ENCODE assay signal across 11 cellular contexts in the genomic region with DNA sequence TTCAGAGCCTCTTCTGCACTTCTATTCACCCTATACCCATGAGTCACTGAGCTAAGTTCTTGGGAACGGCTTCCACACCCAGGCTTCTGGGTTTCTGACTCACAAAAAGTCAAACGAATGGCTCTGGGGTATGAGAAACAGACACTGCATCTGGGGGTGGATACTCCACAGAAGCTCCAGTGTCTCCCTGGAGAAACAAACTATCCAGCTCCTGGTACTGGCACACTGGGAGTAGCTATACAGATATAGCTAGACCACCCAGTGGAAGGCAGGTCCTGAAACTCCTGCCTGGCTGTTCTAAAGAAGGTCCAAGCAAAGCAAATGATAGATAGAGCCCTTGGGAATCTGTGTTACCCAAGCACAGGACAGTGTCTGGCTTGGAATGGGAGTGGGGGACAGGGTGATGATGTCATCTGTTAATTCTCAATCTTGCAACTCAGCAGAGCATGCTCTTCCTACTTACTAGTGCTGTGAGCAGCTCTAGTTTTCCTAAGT. TPM values are rescaled to one million over a fixed set of nuclear protein-coding genes. Genes with fewer than 3 reads are reported as not detected.
A peak's percentile ranks its signal among the peaks of the same experiment; 100 is the strongest.
DNase-seq lines count a peak whose midpoint lies in the region; FAIRE-seq and TF ChIP-seq lines count a peak whose summit lies in the region.
"Had no signal": no experiment of that assay in that cellular context is flagged by ENCODE, and none has a peak within 500 bp of the region (broad histone marks: within the 10 kb centered on the region; RNA-seq: fewer than 3 reads in every experiment).

No MANE protein-coding gene starts in this region.

- H3K79me2 ChIP-seq in astrocyte (ENCODE audit: insufficient read depth, low read length) = no peaks in the 10 kb centered on the region
- no peaks in the 10 kb centered on the region for H3K79me2 ChIP-seq in neural progenitor cell (ENCODE audit: low read depth)

- H3F3A ChIP-seq in neural progenitor cell (ENCODE audit: low read depth) = no peaks in the 10 kb centered on the region

- TF ChIP-seq POLR2A in suprapubic skin (IDR thresholded peaks at IDR 0.05) = no peak

- H3K27me3 Mint-ChIP-seq in astrocyte (ENCODE audit: low read depth, unreplicated experiment) = peaks cover 18% of the 10 kb centered on the region
- peaks cover 11% of the 10 kb centered on the region for H3K27me3 Mint-ChIP-seq in neural progenitor cell (ENCODE audit: insufficient read depth, low read depth)
- peaks cover 49% of the 10 kb centered on the region for H3K27me3 Mint-ChIP-seq in T-helper 2 cell treated with Interferon-gamma antibody and Interleukin-4, amounts not matched to agents 5 μg/mL and 100 μg/mL, for 36 hours (ENCODE audit: low read depth)

- H3K36me3 ChIP-seq in astrocyte (ENCODE audit: insufficient read depth, low read length) = no peaks in the 10 kb centered on the region
- no peaks in the 10 kb centered on the region for H3K36me3 ChIP-seq in kidney epithelial cell (ENCODE audit: control insufficient read depth, insufficient read depth, low read length)
- no peaks in the 10 kb centered on the region for H3K36me3 ChIP-seq in suprapubic skin
- no peaks in the 10 kb centered on the region for H3K36me3 ChIP-seq in neural progenitor cell

- TF ChIP-seq EP300 in suprapubic skin (IDR thresholded peaks at IDR 0.05) = no peak

- H3K27ac Mint-ChIP-seq in astrocyte (ENCODE audit: unreplicated experiment) = peak overlapping the region; percentile 97
- H3K27ac Mint-ChIP-seq in neural progenitor cell = no peak overlapping the region
- H3K27ac Mint-ChIP-seq in T-helper 2 cell treated with Interferon-gamma antibody and Interleukin-4, amounts not matched to agents 5 μg/mL and 100 μg/mL, for 36 hours = no peak overlapping the region

- peaks cover 6% of the 10 kb centered on the region for H3K27me3 ChIP-seq in astrocyte (ENCODE audit: insufficient read depth, low read length)
- peaks cover 7% of the 10 kb centered on the region for H3K27me3 ChIP-seq in kidney epithelial cell (ENCODE audit: control insufficient read depth, insufficient read depth, low read length)
- peaks cover 2% of the 10 kb centered on the region for H3K27me3 ChIP-seq in suprapubic skin
- peaks cover 48% of the 10 kb centered on the region for H3K27me3 ChIP-seq in neural progenitor cell

- WGBS in suprapubic skin = 35% methylated on average over 2 of the region's 2 CpGs

- H3K4me2 ChIP-seq in astrocyte (ENCODE audit: low read length) (peak overlapping the region; percentile 73), neural progenitor cell (no peak overlapping the region)

- H3K9ac ChIP-seq in astrocyte (ENCODE audit: low read length) (peak overlapping the region; percentile 59), neural progenitor cell (no peak overlapping the region)

- H3K4me3 Mint-ChIP-seq in astrocyte (ENCODE audit: unreplicated experiment) (peak overlapping the region; percentile 2), neural progenitor cell (no peak overlapping the region)
- no peak overlapping the region for H3K4me3 Mint-ChIP-seq in T-helper 2 cell treated with Interferon-gamma antibody and Interleukin-4, amounts not matched to agents 5 μg/mL and 100 μg/mL, for 36 hours

- H2AFZ ChIP-seq in astrocyte (ENCODE audit: low read depth, low read length) (peak overlapping the region; percentile 49), neural progenitor cell (replicated peaks) (no peak overlapping the region)

- H3K36me3 Mint-ChIP-seq in astrocyte (ENCODE audit: low read depth, unreplicated experiment) (no peaks in the 10 kb centered on the region), neural progenitor cell (no peaks in the 10 kb centered on the region)
- H3K36me3 Mint-ChIP-seq in T-helper 2 cell treated with Interferon-gamma antibody and Interleukin-4, amounts not matched to agents 5 μg/mL and 100 μg/mL, for 36 hours (ENCODE audit: low read depth) = no peaks in the 10 kb centered on the region

- H4K20me1 ChIP-seq in astrocyte (ENCODE audit: insufficient read depth, low read length) (no peaks in the 10 kb centered on the region), neural progenitor cell (ENCODE audit: low read depth) (no peaks in the 10 kb centered on the region)

- TF ChIP-seq CTCF in HFF-Myc (IDR thresholded peaks at IDR 0.05; ENCODE audit: low read depth, low read length, missing control alignments) (no peak), astrocyte (IDR thresholded peaks at IDR 0.05; ENCODE audit: insufficient read depth, low read depth, low read length) (no peak), kidney epithelial cell (IDR thresholded peaks at IDR 0.05; ENCODE audit: insufficient read depth, low read length, poor library complexity, severe bottlenecking) (no peak), suprapubic skin (IDR thresholded peaks at IDR 0.05) (no peak), neural progenitor cell (IDR thresholded peaks at IDR 0.05) (no peak)

- H3K27ac ChIP-seq in astrocyte (ENCODE audit: low read depth, low read length) (peak overlapping the region; percentile 74), suprapubic skin (peak overlapping the region; percentile 76), neural progenitor cell (no peak overlapping the region)

- FAIRE-seq in astrocyte (lab: Jason Lieb, UNC) = no peak
- FAIRE-seq: endothelial cell of umbilical vein, GM18507 had no signal

- H3K4me1 ChIP-seq in astrocyte (ENCODE audit: insufficient read depth, low read length) = peaks cover 24% of the 10 kb centered on the region
- H3K4me1 ChIP-seq in suprapubic skin = peaks cover 76% of the 10 kb centered on the region
- H3K4me1 ChIP-seq in neural progenitor cell = no peaks in the 10 kb centered on the region

- no peaks in the 10 kb centered on the region for H3K9me3 Mint-ChIP-seq in astrocyte (ENCODE audit: unreplicated experiment)
- H3K9me3 Mint-ChIP-seq in neural progenitor cell = no peaks in the 10 kb centered on the region
- no peaks in the 10 kb centered on the region for H3K9me3 Mint-ChIP-seq in T-helper 2 cell treated with Interferon-gamma antibody and Interleukin-4, amounts not matched to agents 5 μg/mL and 100 μg/mL, for 36 hours

- H3K9me3 ChIP-seq in astrocyte (ENCODE audit: insufficient read depth, low read depth, low read length) = no peaks in the 10 kb centered on the region
- no peaks in the 10 kb centered on the region for H3K9me3 ChIP-seq in suprapubic skin
- no peaks in the 10 kb centered on the region for H3K9me3 ChIP-seq in neural progenitor cell (ENCODE audit: low read depth)

- DNase-seq in HFF-Myc (ENCODE audit: extremely low read depth, low read depth) = peak; percentile 61
- peak; percentile 88 for DNase-seq in astrocyte (ENCODE audit: low read depth)
- DNase-seq in kidney epithelial cell (ENCODE audit: low read depth) = peak; percentile 80
- peak in 1 of 2 donors; percentile 43 for DNase-seq in suprapubic skin (ENCODE audit: low spot score in 2 of 2)
- no peak for DNase-seq in neural progenitor cell (ENCODE audit: low spot score)
- DNase-seq in T-helper 2 cell treated with Interferon-gamma antibody and Interleukin-4, amounts not matched to agents 5 μg/mL and 100 μg/mL, for 36 hours (ENCODE audit: low spot score) = no peak
- DNase-seq in superior temporal gyrus (ENCODE audit: extremely low spot score) = no peak
- DNase-seq: activated CD4-positive, alpha-beta T cell treated with anti-CD3 and anti-CD28 coated beads, Interleukin-2, amount 50 U/mL, for 48 hours; NCI-H510A treated with DMSO at 0.1 percent for 48 hours had no signal

- peaks cover 26% of the 10 kb centered on the region for H3K4me1 Mint-ChIP-seq in astrocyte (ENCODE audit: low read depth, unreplicated experiment)
- H3K4me1 Mint-ChIP-seq in neural progenitor cell = peaks cover 12% of the 10 kb centered on the region
- H3K4me1 Mint-ChIP-seq in T-helper 2 cell treated with Interferon-gamma antibody and Interleukin-4, amounts not matched to agents 5 μg/mL and 100 μg/mL, for 36 hours (ENCODE audit: low read depth) = peaks cover 3% of the 10 kb centered on the region

- no peak overlapping the region for H3K4me3 ChIP-seq in HFF-Myc (replicated peaks; ENCODE audit: low read depth, low read length)
- H3K4me3 ChIP-seq in astrocyte (ENCODE audit: insufficient read depth, low read depth, low read length) = peak overlapping the region; percentile 31
- H3K4me3 ChIP-seq in kidney epithelial cell (ENCODE audit: low read depth, low read length) = no peak overlapping the region
- H3K4me3 ChIP-seq in suprapubic skin = no peak overlapping the region
- no peak overlapping the region for H3K4me3 ChIP-seq in neural progenitor cell

RNA-seq across cellular contexts. Expression of a gene that starts 6.9 kb away (rescaled TPM):
- 1.2 and 2.6 TPM in 2 replicates for total RNA-seq in astrocyte
- 0.17 TPM in 1 of 2 replicates, not detected in the other for total RNA-seq in kidney epithelial cell
- total RNA-seq in suprapubic skin = 100 to 1,000 TPM in 2 of 4 donors, 10 to 100 TPM in 2; 76.4 to 109 (median 91.0) TPM
- total RNA-seq in neural progenitor cell (ENCODE audit: low replicate concordance) = not detected in 2 replicates

RNA-seq across cellular contexts. Expression of a gene that starts 20.7 kb away (rescaled TPM):
- total RNA-seq in astrocyte = 153 and 156 TPM in 2 replicates
- total RNA-seq in kidney epithelial cell = 21.2 and 36.1 TPM in 2 replicates
- 100 to 1,000 TPM in 1 of 4 donors, 10 to 100 TPM in 3; 52.0 to 149 (median 58.8) TPM for total RNA-seq in suprapubic skin
- 84.8 and 90.1 TPM in 2 replicates for total RNA-seq in neural progenitor cell (ENCODE audit: low replicate concordance)

RNA-seq across cellular contexts. Expression of a gene that starts 27.9 kb away (rescaled TPM):
- total RNA-seq in astrocyte (not detected in 2 replicates), kidney epithelial cell (not detected in 2 replicates), suprapubic skin (not detected), neural progenitor cell (ENCODE audit: low replicate concordance) (not detected in 2 replicates)
- total RNA-seq: endothelial cell of umbilical vein had no signal

RNA-seq across cellular contexts. Expression of a gene that starts 35.5 kb away (rescaled TPM):
- total RNA-seq in astrocyte (0.07 TPM in 1 of 2 replicates, not detected in the other), kidney epithelial cell (not detected in 2 replicates), suprapubic skin (under 1 TPM in 2 of 4 donors, not detected in 2; 0.24 to 0.49 TPM), neural progenitor cell (ENCODE audit: low replicate concordance) (0.09 TPM in 1 of 2 replicates, not detected in the other)
- total RNA-seq: endothelial cell of umbilical vein had no signal

RNA-seq across cellular contexts. Expression of a gene that starts 57.1 kb away (rescaled TPM):
- total RNA-seq in astrocyte (19.1 and 21.7 TPM in 2 replicates), kidney epithelial cell (2.6 and 2.9 TPM in 2 replicates), suprapubic skin (1 to 10 TPM in 3 of 4 donors, under 1 TPM in 1; 0.94 to 2.5 (median 1.9) TPM), neural progenitor cell (ENCODE audit: low replicate concordance) (4.8 and 14.5 TPM in 2 replicates)

Comparison
In these comparisons a context has a peak if more than half of its experiments do, and no peak if none do; other contexts are left out.
1. DNase-seq: peak in HFF-Myc (single experiment), astrocyte (single experiment) and kidney epithelial cell (single experiment); none in neural progenitor cell (single experiment), T-helper 2 cell treated with Interferon-gamma antibody and Interleukin-4, amounts not matched to agents 5 μg/mL and 100 μg/mL, for 36 hours (single experiment) and superior temporal gyrus (single experiment).
2. RNA of a gene that starts 6.9 kb away (total RNA-seq): 76.4 to 109 TPM in suprapubic skin; 1.2 to 2.6 TPM in astrocyte, 0.17 TPM in kidney epithelial cell and not detected in neural progenitor cell; every median in the first group is over 10 times any median in the second.